Comparison of ENCODE assay signal across 8 cellular contexts in the genomic region with DNA sequence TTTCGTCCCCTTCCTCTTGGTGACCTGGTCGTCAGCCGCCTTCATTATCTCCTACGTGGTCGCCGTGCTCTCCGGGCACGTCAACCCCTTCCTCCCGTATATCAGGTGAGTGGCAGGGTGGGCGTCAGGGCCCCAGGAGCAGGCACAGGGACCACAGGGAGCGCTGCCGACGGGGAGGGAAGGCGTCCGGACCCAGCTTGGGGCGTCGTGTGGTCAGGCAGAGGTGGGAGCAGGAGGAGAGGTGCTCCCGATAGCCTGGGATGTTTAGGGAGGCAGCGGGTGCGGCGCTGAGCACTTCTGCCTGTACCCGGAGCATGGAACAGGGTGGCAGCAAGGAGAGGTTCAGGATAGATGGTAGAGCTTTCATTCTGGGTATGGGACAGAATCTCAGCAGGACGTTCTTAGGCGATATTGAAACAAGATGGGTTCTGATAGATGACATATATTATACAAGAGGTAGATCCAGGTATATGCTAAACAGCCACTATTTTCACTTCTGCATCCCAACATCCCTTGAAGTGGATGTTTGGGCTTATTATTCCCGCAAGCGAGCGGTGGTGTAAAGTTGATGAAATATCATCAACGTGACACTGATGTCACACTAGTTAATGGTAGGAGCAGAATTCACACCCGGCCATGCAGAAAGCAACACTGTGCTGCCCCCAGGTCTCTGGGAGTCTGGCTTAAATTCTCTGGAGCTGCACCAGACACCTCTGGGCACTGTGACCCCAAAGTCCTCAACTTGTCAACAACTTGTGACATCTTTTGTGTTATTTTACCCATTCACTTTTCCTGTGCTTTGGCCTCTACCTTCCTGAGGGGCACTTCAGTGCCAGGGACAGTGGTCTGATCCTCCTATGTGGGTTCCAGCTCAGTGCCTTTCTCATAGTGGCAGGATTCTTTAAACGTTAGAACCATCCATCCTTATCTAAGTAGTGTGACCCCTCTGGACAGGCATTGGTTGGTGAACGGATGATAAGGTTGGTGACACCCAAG. TPM values are rescaled to one million over a fixed set of nuclear protein-coding genes. Genes with fewer than 3 reads are reported as not detected.
DNase-seq lines count a peak whose midpoint lies in the region; ATAC-seq and TF ChIP-seq lines count a peak whose summit lies in the region.

No MANE protein-coding gene starts in this region.

- H3K9me2 ChIP-seq in PC-9 (ENCODE audit: insufficient read depth) = no peaks in the 10 kb centered on the region

- H3K4me1 ChIP-seq in PC-9 (replicated peaks; ENCODE audit: insufficient read depth) (peaks cover 6% of the 10 kb centered on the region; the same call in 1 of the 2 replicates), transverse colon (peaks cover 3 to 14% (median 4%) of the 10 kb centered on the region in 4 donors)

- intact Hi-C loops in PC-9 (cut with micrococcal nuclease; ENCODE audit: unreplicated experiment) (loop anchor here (2.0 to 5.0 kb wide), 3 partner anchors 17 to 59 kb away; partner anchors contain the start of gene GNPTAB), lower leg skin (cut with DNase I; ENCODE audit: low total_unique reads) (no loop called here), transverse colon (cut with DNase I; ENCODE audit: low total_unique reads) (loop anchor here (2.0 kb wide), 1 partner anchor 47 kb away; the partner anchor contains the start of gene GNPTAB)

- H3K9me3 ChIP-seq in PC-9 (ENCODE audit: insufficient read depth, low read depth) = no peaks in the 10 kb centered on the region
- no peaks in the 10 kb centered on the region for H3K9me3 ChIP-seq in transverse colon

- H3K4me3 ChIP-seq in PC-9 (peak overlapping the region; percentile 79), lower leg skin (ENCODE audit: low read depth, poor library complexity, severe bottlenecking) (peak overlapping the region; percentile 92), transverse colon (peak overlapping the region; percentile 62 to 87 (median 73))

- H3K36me3 ChIP-seq in PC-9 (ENCODE audit: low read depth) (no peaks in the 10 kb centered on the region), transverse colon (no peaks in the 10 kb centered on the region)

- peak overlapping the region; percentile 82 for H3K27ac Mint-ChIP-seq in activated naive CD4-positive, alpha-beta T cell treated with anti-CD3 and anti-CD28 coated beads, Interleukin-2, amount 50 U/mL, for 24 hours
- peak overlapping the region; percentile 95 for H3K27ac Mint-ChIP-seq in chondrocyte (ENCODE audit: unreplicated experiment)

- no peaks in the 10 kb centered on the region for H3K79me2 ChIP-seq in PC-9 (ENCODE audit: low read depth)

- no peaks in the 10 kb centered on the region for H3K36me3 Mint-ChIP-seq in activated naive CD4-positive, alpha-beta T cell treated with anti-CD3 and anti-CD28 coated beads, Interleukin-2, amount 50 U/mL, for 24 hours
- H3K36me3 Mint-ChIP-seq in chondrocyte (ENCODE audit: low read depth) = peaks cover 4% of the 10 kb centered on the region

- no peak for DNase-seq in activated naive CD4-positive, alpha-beta T cell (lab: John Stamatoyannopoulos, UW)
- DNase-seq in PC-9 = no peak
- no peak for DNase-seq in chondrocyte (ENCODE audit: low spot score)
- DNase-seq in lower leg skin (ENCODE audit: low spot score in 2 of 2) = peak in 1 of 2 donors; percentile 86
- peak; percentile 30 for DNase-seq in transverse colon
- no peak for DNase-seq in NCI-H187 treated with DMSO at 0.1 percent for 48 hours (lab: John Stamatoyannopoulos, UW)

- TF ChIP-seq POLR2A in lower leg skin (IDR thresholded peaks at IDR 0.05) (no peak), transverse colon (IDR thresholded peaks at IDR 0.05) (no peak)

- POLR2A ChIA-PET in PC-9 (lab: Charles Lee; ENCODE audit: unreplicated experiment) = no interaction called here

- TF ChIP-seq CTCF in PC-9 (conservative IDR thresholded peaks at IDR 0.05) (no peak), chondrocyte (IDR thresholded peaks at IDR 0.05) (no peak), lower leg skin (IDR thresholded peaks at IDR 0.05) (no peak), transverse colon (IDR thresholded peaks at IDR 0.05) (no peak)

- in situ Hi-C loops in transverse colon (cut with MboI; ENCODE audit: low pct_ligation_motif_present in 1 of 4, low pct_unique_long_range_greater_than_20kb in 1 of 4, low sequenced_read_pairs in 3 of 4) = no loop called here

- WGBS in lower leg skin, 2 donors = 9 to 11% methylated on average over 20 to 25 of the region's 31 CpGs
- 8 to 13% methylated on average over 9 to 24 of the region's 31 CpGs for WGBS in transverse colon (ENCODE audit: low coverage in 1 of 2), 2 donors

- H3K27ac ChIP-seq in PC-9 (peak overlapping the region; percentile 72; the same call in 1 of the 2 replicates), transverse colon (peak overlapping the region; percentile 89 to 97 (median 92))

- H4K20me1 ChIP-seq in PC-9 (ENCODE audit: insufficient read depth) = no peaks in the 10 kb centered on the region

- peak overlapping the region; percentile 94 for H2AFZ ChIP-seq in PC-9

- H3K27me3 ChIP-seq in PC-9 (ENCODE audit: insufficient read depth, low read depth) (no peaks in the 10 kb centered on the region), transverse colon (no peaks in the 10 kb centered on the region)

- H3K4me1 Mint-ChIP-seq in activated naive CD4-positive, alpha-beta T cell treated with anti-CD3 and anti-CD28 coated beads, Interleukin-2, amount 50 U/mL, for 24 hours = peaks cover 11% of the 10 kb centered on the region
- H3K4me1 Mint-ChIP-seq in chondrocyte (ENCODE audit: low read depth) = peaks cover 19% of the 10 kb centered on the region

- H3K4me2 ChIP-seq in PC-9 = peak overlapping the region; percentile 76

- no TSS peak for BruUV-seq in PC-9 (replicated peaks; lab: Mats Ljungman, UMichigan)

- ATAC-seq in HG02840 (IDR thresholded peaks at IDR 0.05; ENCODE audit: low FRiP score, unreplicated experiment) = peak; percentile 15

- no peaks in the 10 kb centered on the region for H3K9me3 Mint-ChIP-seq in activated naive CD4-positive, alpha-beta T cell treated with anti-CD3 and anti-CD28 coated beads, Interleukin-2, amount 50 U/mL, for 24 hours
- no peaks in the 10 kb centered on the region for H3K9me3 Mint-ChIP-seq in chondrocyte (ENCODE audit: low read depth)

- no peak for TF ChIP-seq EP300 in transverse colon (IDR thresholded peaks at IDR 0.05; ENCODE audit: low read depth)

- CTCF ChIA-PET in PC-9 (lab: Charles Lee) = no interaction called here

- H3K27me3 Mint-ChIP-seq in activated naive CD4-positive, alpha-beta T cell treated with anti-CD3 and anti-CD28 coated beads, Interleukin-2, amount 50 U/mL, for 24 hours = no peaks in the 10 kb centered on the region
- H3K27me3 Mint-ChIP-seq in chondrocyte (ENCODE audit: low read depth) = no peaks in the 10 kb centered on the region

- H3F3A ChIP-seq in PC-9 (ENCODE audit: insufficient read depth, low read depth) = no peaks in the 10 kb centered on the region

- H3K4me3 Mint-ChIP-seq in activated naive CD4-positive, alpha-beta T cell treated with anti-CD3 and anti-CD28 coated beads, Interleukin-2, amount 50 U/mL, for 24 hours = peak overlapping the region; percentile 91
- peak overlapping the region; percentile 93 for H3K4me3 Mint-ChIP-seq in chondrocyte (ENCODE audit: unreplicated experiment)

RNA-seq across cellular contexts. Expression of gene DRAM1, which starts 0.7 kb away (rescaled TPM):
- total RNA-seq in PC-9 (2021) (6.0 and 6.2 TPM in 2 replicates), chondrocyte (7.0 to 11.6 TPM (median 9.3 TPM) in 3 replicates), lower leg skin (1 to 10 TPM; 4.5 to 8.1 (median 5.9) TPM), transverse colon (10 to 100 TPM in 2 of 4 donors, 1 to 10 TPM in 2; 3.7 to 20.1 (median 8.7) TPM)

RNA-seq across cellular contexts. Expression of gene GNPTAB, which starts 47.4 kb away (rescaled TPM):
- total RNA-seq in PC-9 (2021) (22.0 and 26.5 TPM in 2 replicates), chondrocyte (25.9 to 28.8 TPM (median 27.8 TPM) in 3 replicates), lower leg skin (10 to 100 TPM; 24.3 to 45.9 (median 32.6) TPM), transverse colon (10 to 100 TPM; 24.1 to 83.0 (median 64.5) TPM)
